In genomic region chr9:5442400-5443011, GRCh38 we compare ENCODE assay signal across 2 cellular contexts.
TF ChIP-seq lines count a peak whose summit lies in the region.

No MANE protein-coding gene starts in this region.

TF ChIP-seq in K562, 482 proteins besides CTCF, POLR2A, EP300 and RAD21:
- TF ChIP-seq SMAD2 (IDR thresholded peaks at IDR 0.05; ENCODE audit: low read depth, low read length) (no peak), ESRRA (IDR thresholded peaks at IDR 0.05; ENCODE audit: borderline replicate concordance, low read depth) (no peak), PRPF4 (IDR thresholded peaks at IDR 0.05; ENCODE audit: insufficient read depth, low read depth, low read length, poor library complexity, severe bottlenecking) (no peak), CREB3 (tag; conservative IDR thresholded peaks at IDR 0.05; ENCODE audit: low read depth) (no peak), CEBPG (CRISPR knock-in tag; IDR thresholded peaks at IDR 0.05) (no peak), CEBPG (tag; conservative IDR thresholded peaks at IDR 0.05 in 1 of 2, IDR thresholded peaks at IDR 0.05 in 1 of 2) (no peak), SMC3 (conservative IDR thresholded peaks at IDR 0.05; ENCODE audit: insufficient read depth, low read depth, low read length) (0 out of 2 replicates have a peak, but pooled peaks have one; percentile 25), U2AF2 (optimal IDR thresholded peaks at IDR 0.05; ENCODE audit: low read depth, low read length) (no peak)
- TF ChIP-seq, protein P1, sequence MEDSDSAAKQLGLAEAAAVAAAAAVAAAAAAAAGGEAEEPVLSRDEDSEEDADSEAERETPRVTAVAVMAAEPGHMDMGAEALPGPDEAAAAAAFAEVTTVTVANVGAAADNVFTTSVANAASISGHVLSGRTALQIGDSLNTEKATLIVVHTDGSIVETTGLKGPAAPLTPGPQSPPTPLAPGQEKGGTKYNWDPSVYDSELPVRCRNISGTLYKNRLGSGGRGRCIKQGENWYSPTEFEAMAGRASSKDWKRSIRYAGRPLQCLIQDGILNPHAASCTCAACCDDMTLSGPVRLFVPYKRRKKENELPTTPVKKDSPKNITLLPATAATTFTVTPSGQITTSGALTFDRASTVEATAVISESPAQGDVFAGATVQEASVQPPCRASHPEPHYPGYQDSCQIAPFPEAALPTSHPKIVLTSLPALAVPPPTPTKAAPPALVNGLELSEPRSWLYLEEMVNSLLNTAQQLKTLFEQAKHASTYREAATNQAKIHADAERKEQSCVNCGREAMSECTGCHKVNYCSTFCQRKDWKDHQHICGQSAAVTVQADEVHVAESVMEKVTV (CRISPR knock-in tag; IDR thresholded peaks at IDR 0.05), result peak; percentile 35; the same call in 1 of the 2 replicates

TF ChIP-seq in HepG2, 621 proteins besides CTCF, POLR2A, EP300 and RAD21:
- TF ChIP-seq STAG1 (CRISPR knock-in tag; IDR thresholded peaks at IDR 0.05), result peak; percentile 68
- TF ChIP-seq GPN1 (CRISPR knock-in tag; IDR thresholded peaks at IDR 0.05; ENCODE audit: borderline replicate concordance), result no peak
- peak; percentile 78 for TF ChIP-seq SMC3 (IDR thresholded peaks at IDR 0.05; ENCODE audit: low read length)
